ENCODE assay signal across 8 cellular contexts in the genomic region with DNA sequence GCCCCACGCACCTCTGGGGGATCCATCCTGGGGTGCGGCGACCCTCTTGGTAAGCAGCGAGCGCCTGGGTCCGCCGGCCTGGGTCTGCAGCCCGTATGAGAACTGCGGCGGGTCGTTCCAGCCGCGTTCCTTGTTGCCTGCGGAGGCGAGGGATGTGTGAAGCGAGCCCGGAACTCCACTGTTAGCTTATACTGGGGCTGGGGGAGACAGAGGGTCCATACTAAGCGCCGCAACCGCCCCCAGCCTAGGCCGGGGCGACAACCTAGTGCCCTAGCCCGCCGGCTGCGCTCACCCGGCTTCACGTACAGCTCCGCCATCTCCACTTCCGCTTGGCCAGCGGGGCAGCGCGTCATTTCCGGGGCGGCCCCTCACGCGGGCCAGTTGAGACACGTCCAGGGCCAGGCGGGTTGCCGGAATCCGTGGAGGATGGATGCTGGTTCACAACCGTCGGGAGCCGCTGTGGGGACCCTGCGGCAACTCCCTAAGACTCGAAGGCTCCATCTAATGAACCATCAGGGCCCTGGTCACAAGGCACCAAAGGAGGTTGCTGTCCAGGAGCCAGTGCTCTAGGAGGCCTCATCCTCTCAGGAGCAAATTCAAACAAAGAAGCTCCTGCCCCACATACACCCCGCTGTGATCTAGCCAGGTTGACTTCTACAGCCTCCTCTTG. TPM values are rescaled to one million over a fixed set of nuclear protein-coding genes. Genes with fewer than 3 reads are reported as not detected.
DNase-seq lines count a peak whose midpoint lies in the region; ATAC-seq and TF ChIP-seq lines count a peak whose summit lies in the region.

A gene (minus strand): TSS at position 338 of the 670 bp plus-strand sequence. CDS start 21 bp downstream, at position 317.

- DNase-seq in BE2C (peak; percentile 97), GM19238 (ENCODE audit: insufficient read length, low spot score) (peak; percentile 92), NCI-H510A (lab: John Stamatoyannopoulos, UW) (peak; percentile 77), colonic mucosa (peak; percentile 96), left kidney (ENCODE audit: low read depth, low spot score) (peak; percentile 97)
- DNase-seq in activated CD4-positive, alpha-beta T cell treated with anti-CD3 and anti-CD28 coated beads for 48 hours = peak; percentile 90
- DNase-seq in stimulated activated CD4-positive, alpha-beta T cell treated with anti-CD3 and anti-CD28 coated beads, Interleukin-1b, Interleukin-23, amount 100 ng/mL, for 48 hours = peak; percentile 88

- H3K4me3 ChIP-seq in BE2C (ENCODE audit: low read depth, low read length) (peak within 1 kb of the TSS; percentile 84), colonic mucosa (peak within 1 kb of the TSS; percentile 71)

- TF ChIP-seq CTCF in BE2C (IDR thresholded peaks at IDR 0.05; ENCODE audit: low read depth, low read length) (no peak; the same call in 1 of the 2 replicates), colonic mucosa (IDR thresholded peaks at IDR 0.05) (no peak)

- H3K27me3 ChIP-seq in BE2C (no peaks in the 10 kb centered on the region), colonic mucosa (no peaks in the 10 kb centered on the region)

- H3K9ac ChIP-seq in colonic mucosa (ENCODE audit: low read depth in 2 of 2, low read length in 2 of 2) = peak within 1 kb of the TSS; percentile 89 to 90

- ATAC-seq in HG03439 (IDR thresholded peaks at IDR 0.05; ENCODE audit: unreplicated experiment) = peak; percentile 94

- H3K36me3 ChIP-seq in BE2C (no peaks in the 10 kb centered on the region; the same call in 1 of the 2 replicates), colonic mucosa (no peaks in the 10 kb centered on the region)

- H3K4me1 ChIP-seq in BE2C = peaks cover 11% of the 10 kb centered on the region; the same call in 1 of the 2 replicates
- H3K4me1 ChIP-seq in colonic mucosa = peaks cover 16% of the 10 kb centered on the region

- peak within 1 kb of the TSS; percentile 75 for H3K27ac ChIP-seq in colonic mucosa

- H3K9me3 ChIP-seq in BE2C (no peaks in the 10 kb centered on the region), colonic mucosa (no peaks in the 10 kb centered on the region)

- intact Hi-C loops in colonic mucosa (cut with DNase I) = no loop called here

RNA-seq across cellular contexts. Expression of the gene that starts here (rescaled TPM):
- 143 TPM for polyA plus RNA-seq in BE2C (2012; ENCODE audit: insufficient read depth, insufficient read length, low read depth)
- 10 to 100 TPM; 24.5 to 34.1 TPM for total RNA-seq in colonic mucosa

Comparison
In these comparisons a context has a peak if more than half of its experiments do, and no peak if none do; other contexts are left out.
1. Peak in every context shown above with its lines: DNase-seq, ATAC-seq, H3K4me3 ChIP-seq and H3K27ac ChIP-seq.